Comparison of ENCODE assay signal across 11 cellular contexts in genomic region chr7:50531928-50532327, GRCh38. TPM values are rescaled to one million over a fixed set of nuclear protein-coding genes. Genes with fewer than 3 reads are reported as not detected.
DNase-seq lines count a peak whose midpoint lies in the region; ATAC-seq and TF ChIP-seq lines count a peak whose summit lies in the region.
"Had no signal": no experiment of that assay in that cellular context is flagged by ENCODE, and none has a peak within 500 bp of the region (broad histone marks: within the 10 kb centered on the region; RNA-seq: fewer than 3 reads in every experiment).

No MANE protein-coding gene starts in this region.

- TF ChIP-seq CTCF in body of pancreas (IDR thresholded peaks at IDR 0.05) = no peak

- peaks cover 55% of the 10 kb centered on the region for H3K4me1 ChIP-seq in body of pancreas
- H3K4me1 ChIP-seq: vagina had no signal

- no peak for TF ChIP-seq POLR2A in body of pancreas (IDR thresholded peaks at IDR 0.05)

- no peaks in the 10 kb centered on the region for H3K36me3 ChIP-seq in body of pancreas (replicated peaks in 1 of 2; ENCODE audit: insufficient read depth in 1 of 2, low read depth in 2 of 2)
- H3K36me3 ChIP-seq: vagina had no signal

- no peak for ATAC-seq in body of pancreas
- ATAC-seq in HG02610 (IDR thresholded peaks at IDR 0.05; ENCODE audit: unreplicated experiment) = no peak
- no peak for ATAC-seq in GM19397 (IDR thresholded peaks at IDR 0.05; ENCODE audit: unreplicated experiment)
- ATAC-seq: HepG2 had no signal

- WGBS in body of pancreas, 2 donors = 81 to 84% methylated on average over 7 of the region's 7 CpGs

- intact Hi-C loops in body of pancreas (cut with DNase I) = no loop called here

- peak overlapping the region in 3 of 4 donors; percentile 36 to 66 (median 57) for H3K27ac ChIP-seq in body of pancreas
- H3K27ac ChIP-seq: vagina had no signal

- H3K9me3 ChIP-seq in body of pancreas = no peaks in the 10 kb centered on the region
- H3K9me3 ChIP-seq: vagina had no signal

- peak; percentile 40 for DNase-seq in activated CD4-positive, alpha-beta T cell treated with anti-CD3 and anti-CD28 coated beads for 48 hours
- no peak for DNase-seq in activated CD4-positive, alpha-beta T cell treated with anti-CD3 and anti-CD28 coated beads, Interleukin-2, amount 50 U/mL, for 1 hour
- DNase-seq in NCI-H2171 treated with DMSO at 0.1 percent for 48 hours (lab: John Stamatoyannopoulos, UW) (peak; percentile 90), body of pancreas (peak in 1 of 4 donors; percentile 10), skeletal muscle cell (ENCODE audit: low read depth) (peak; percentile 36), ecto neural progenitor cell (ENCODE audit: low spot score) (no peak)
- DNase-seq: activated naive CD8-positive, alpha-beta T cell treated with anti-CD3 and anti-CD28 coated beads, Interleukin-2, amount 10 ng/mL, durations not matched to agents 7 days and 5 days had no signal

- H3K4me3 ChIP-seq in body of pancreas (no peak overlapping the region), skeletal muscle cell (ENCODE audit: low read depth, low read length) (no peak overlapping the region)
- H3K4me3 ChIP-seq: vagina had no signal

- H3K27me3 ChIP-seq in body of pancreas = no peaks in the 10 kb centered on the region
- H3K27me3 ChIP-seq: vagina had no signal

RNA-seq across cellular contexts. Expression of gene DDC, which starts 33.3 kb away (rescaled TPM):
- 10 to 100 TPM in 1 of 2 donors, 1 to 10 TPM in 1; 6.6 to 17.1 TPM for total RNA-seq in body of pancreas
- total RNA-seq: activated naive CD8-positive, alpha-beta T cell treated with anti-CD3 and anti-CD28 coated beads, Interleukin-2, amount 10 ng/mL, durations not matched to agents 7 days and 5 days had no signal

Comparison
In these comparisons a context has a peak if more than half of its experiments do, and no peak if none do; other contexts are left out.
1. DNase-seq: peak in activated CD4-positive, alpha-beta T cell treated with anti-CD3 and anti-CD28 coated beads for 48 hours (single experiment), NCI-H2171 treated with DMSO at 0.1 percent for 48 hours (single experiment) and skeletal muscle cell (single experiment); none in activated CD4-positive, alpha-beta T cell treated with anti-CD3 and anti-CD28 coated beads, Interleukin-2, amount 50 U/mL, for 1 hour (single experiment) and ecto neural progenitor cell (single experiment).